8 cellular contexts compared by ENCODE assay signal in genomic region chr16:53435066-53435688, GRCh38. TPM values are rescaled to one million over a fixed set of nuclear protein-coding genes. Genes with fewer than 3 reads are reported as not detected.
DNase-seq lines count a peak whose midpoint lies in the region; ATAC-seq, FAIRE-seq and TF ChIP-seq lines count a peak whose summit lies in the region.

No MANE protein-coding gene starts in this region.

- POLR2A ChIA-PET in A549 (lab: Yijun Ruan, JAX) = interaction anchor here (1.0 kb wide), 1 partner anchor 11 kb away, joined by 3 read pairs; no protein-coding TSS in a partner anchor

- peak; percentile 85 to 92 for DNase-seq in A549 (ENCODE audit: low read depth in 1 of 2, low spot score in 1 of 2)
- DNase-seq in NCI-H2107 treated with DMSO at 0.1 percent for 48 hours (lab: John Stamatoyannopoulos, UW; ENCODE audit: unreplicated experiment) = peak; percentile 47
- DNase-seq in cardiac fibroblast (ENCODE audit: low read depth in 2 of 2) = peak; percentile 90 to 91
- peak; percentile 94 for DNase-seq in iris pigment epithelial cell (ENCODE audit: low read depth)
- DNase-seq in spleen = no peak

- TF ChIP-seq RAD21 in A549 (conservative IDR thresholded peaks at IDR 0.05 in 1 of 2, IDR thresholded peaks at IDR 0.05 in 1 of 2) = no peak

- 1% methylated on average over 23 of the region's 28 CpGs for WGBS in A549 (ENCODE audit: missing lambda C conversion rate)
- 0 to 1% (median 0%) methylated on average over 22 to 28 of the region's 28 CpGs for WGBS in spleen, 5 donors

- FAIRE-seq in A549 (lab: Jason Lieb, UNC) = peak; percentile 96

- H3K27ac ChIP-seq in A549 (peak overlapping the region; percentile 87 to 90), VCaP (peak overlapping the region; percentile 82), spleen (peak overlapping the region; percentile 94 to 99 (median 98))

- TF ChIP-seq EP300 in A549 (IDR thresholded peaks at IDR 0.05) = no peak

- H3K9me3 ChIP-seq in A549 (no peaks in the 10 kb centered on the region), spleen (no peaks in the 10 kb centered on the region)

- CTCF ChIA-PET in A549 (lab: Yijun Ruan, JAX) = interaction anchor here (1.0 kb wide), 1 partner anchor 19 kb away, joined by 3 read pairs; no protein-coding TSS in a partner anchor

- intact Hi-C loops in spleen (cut with DNase I; ENCODE audit: low total_unique reads) = loop anchor here (10.0 kb wide), 1 partner anchor 70 kb away; the partner anchor contains the start of gene AKTIP

- TF ChIP-seq POLR2A in A549 (IDR thresholded peaks at IDR 0.05; ENCODE audit: low read length) (peak; percentile 28; the same call in 1 of the 2 replicates), spleen (IDR thresholded peaks at IDR 0.05) (peak in 2 of 3 donors; percentile 51 to 52)

- H3K27me3 ChIP-seq in spleen (replicated peaks in 1 of 7) = no peaks in the 10 kb centered on the region

- TF ChIP-seq CTCF in A549 (IDR thresholded peaks at IDR 0.05) = no peak
- TF ChIP-seq CTCF in VCaP (conservative IDR thresholded peaks at IDR 0.05) = no peak
- no peak for TF ChIP-seq CTCF in cardiac fibroblast (IDR thresholded peaks at IDR 0.05; ENCODE audit: low read depth, low read length)
- TF ChIP-seq CTCF in spleen (IDR thresholded peaks at IDR 0.05 in 8 of 11, conservative IDR thresholded peaks at IDR 0.05 in 3 of 11) = no peak

- H3K4me1 ChIP-seq in A549 = peaks cover 9% of the 10 kb centered on the region; the same call in 2 of the 3 replicates
- H3K4me1 ChIP-seq in spleen = peaks cover 17 to 57% (median 39%) of the 10 kb centered on the region in 6 donors

- peak overlapping the region; percentile 92 for H3K4me2 ChIP-seq in A549

- peaks cover 0 to 17% (median 0%) of the 10 kb centered on the region in 6 donors for H3K36me3 ChIP-seq in spleen

- ATAC-seq in A549 (peak; percentile 96), GM18519 (IDR thresholded peaks at IDR 0.05; ENCODE audit: low FRiP score, unreplicated experiment) (peak; percentile 76), HG03060 (IDR thresholded peaks at IDR 0.05; ENCODE audit: low read depth, unreplicated experiment) (peak; percentile 85)

- H3K4me3 ChIP-seq in A549 (peak overlapping the region; percentile 89), cardiac fibroblast (replicated peaks in 1 of 2; ENCODE audit: low read depth in 2 of 2, low read length in 2 of 2) (peak overlapping the region; percentile 97 to 98), spleen (peak overlapping the region; percentile 89 to 99 (median 94))

TF ChIP-seq in A549, 52 proteins besides CTCF, POLR2A, EP300 and RAD21 (continues in another document):
- no peak for TF ChIP-seq CEBPB (IDR thresholded peaks at IDR 0.05)
- no peak for TF ChIP-seq PHF8 (IDR thresholded peaks at IDR 0.05; ENCODE audit: borderline replicate concordance, low read depth)
- TF ChIP-seq RARB (CRISPR knock-in tag; IDR thresholded peaks at IDR 0.05) = no peak
- peak; percentile 76 for TF ChIP-seq PBX3 (IDR thresholded peaks at IDR 0.05)
- TF ChIP-seq KDM1A (IDR thresholded peaks at IDR 0.05; ENCODE audit: low read depth) = no peak
- TF ChIP-seq USF2 (IDR thresholded peaks at IDR 0.05) = no peak
- TF ChIP-seq E2F6 (IDR thresholded peaks at IDR 0.05; ENCODE audit: borderline replicate concordance, low read depth) = no peak
- TF ChIP-seq BCL3 (IDR thresholded peaks at IDR 0.05) = 0 out of 3 replicates have a peak, but pooled peaks have one; percentile 24
- no peak for TF ChIP-seq BHLHE40 (IDR thresholded peaks at IDR 0.05; ENCODE audit: low read depth, low read length)
- TF ChIP-seq ZFP36 (IDR thresholded peaks at IDR 0.05; ENCODE audit: borderline replicate concordance, partially characterized antibody) = no peak
- no peak for TF ChIP-seq HMGXB4 (CRISPR knock-in tag; IDR thresholded peaks at IDR 0.05; ENCODE audit: borderline replicate concordance)
- TF ChIP-seq HOXB5 (CRISPR knock-in tag; IDR thresholded peaks at IDR 0.05) = peak; percentile 100
- TF ChIP-seq CHD4 (IDR thresholded peaks at IDR 0.05; ENCODE audit: borderline replicate concordance) = no peak
- TF ChIP-seq NFE2L2 (conservative IDR thresholded peaks at IDR 0.05; ENCODE audit: low read length) = no peak
- TF ChIP-seq NPAS2 (CRISPR knock-in tag; IDR thresholded peaks at IDR 0.05; ENCODE audit: borderline replicate concordance) = no peak
- no peak for TF ChIP-seq CHD2 (IDR thresholded peaks at IDR 0.05; ENCODE audit: low read length, partially characterized antibody)
- TF ChIP-seq ESRRA (IDR thresholded peaks at IDR 0.05; ENCODE audit: borderline replicate concordance, low read length) = no peak
- TF ChIP-seq ZC3H11A (IDR thresholded peaks at IDR 0.05) = no peak
- no peak for TF ChIP-seq KDM5A (IDR thresholded peaks at IDR 0.05)
- TF ChIP-seq JUN (IDR thresholded peaks at IDR 0.05) = no peak
- TF ChIP-seq FOSB (CRISPR knock-in tag; IDR thresholded peaks at IDR 0.05) = no peak

RNA-seq across cellular contexts. Expression of gene RBL2, which starts 0.9 kb away (rescaled TPM):
- polyA plus RNA-seq in A549 (2011; rRNA removed) (44.3 and 45.0 TPM in 2 replicates), A549 (2017; fragmentation: RNase III; extraction: RNeasy Plus Mini Kit Qiagen cat#74134 plus additional on column Dnase treatment) (15.3 to 18.0 TPM (median 17.2 TPM) in 3 replicates), spleen (10 to 100 TPM; 29.1 to 34.5 (median 32.6) TPM)
- polyA plus RNA-seq in A549 (2012; cell fraction: cytosol; rRNA removed) = 11.8 and 14.9 TPM in 2 replicates
- 13.8 and 14.7 TPM in 2 replicates for polyA plus RNA-seq in A549 (2012; cell fraction: nucleus; rRNA removed)
- polyA minus RNA-seq in A549 (2011; rRNA and poly(A)+ RNA removed) = 54.9 and 66.5 TPM in 2 replicates
- 100 to 1,000 TPM; 111 to 214 (median 151) TPM for total RNA-seq in spleen
